ENCODE assay signal across 14 cellular contexts in genomic region chr17:19242323-19242722, GRCh38. TPM values are rescaled to one million over a fixed set of nuclear protein-coding genes. Genes with fewer than 3 reads are reported as not detected.
DNase-seq lines count a peak whose midpoint lies in the region; ATAC-seq, FAIRE-seq and TF ChIP-seq lines count a peak whose summit lies in the region.
"Had no signal": no experiment of that assay in that cellular context is flagged by ENCODE, and none has a peak within 500 bp of the region (broad histone marks: within the 10 kb centered on the region; RNA-seq: fewer than 3 reads in every experiment).

No MANE protein-coding gene starts in this region.

- TF ChIP-seq CTCF in left ventricle myocardium inferior (IDR thresholded peaks at IDR 0.05; ENCODE audit: borderline replicate concordance) (no peak), bronchial epithelial cell (IDR thresholded peaks at IDR 0.05; ENCODE audit: insufficient read depth, low read length, severe bottlenecking) (no peak), lower lobe of right lung (IDR thresholded peaks at IDR 0.05) (no peak), upper lobe of right lung (IDR thresholded peaks at IDR 0.05) (no peak)

- H3K4me3 ChIP-seq in left ventricle myocardium inferior: no peak overlapping the region
- H3K4me3 ChIP-seq in right cardiac atrium (ENCODE audit: low read length): no peak overlapping the region
- no peak overlapping the region for H3K4me3 ChIP-seq in bronchial epithelial cell (ENCODE audit: low read depth, low read length)
- H3K4me3 ChIP-seq in lower lobe of right lung: no peak overlapping the region
- H3K4me3 ChIP-seq in upper lobe of right lung: no peak overlapping the region
- H3K4me3 ChIP-seq: skin epidermis had no signal

- no peak for ATAC-seq in right cardiac atrium
- ATAC-seq in lower lobe of right lung: peak; percentile 31 to 46
- ATAC-seq in upper lobe of right lung: peak; percentile 52
- ATAC-seq in GM21515 (IDR thresholded peaks at IDR 0.05; ENCODE audit: unreplicated experiment): no peak
- ATAC-seq: HepG2, left lobe of liver had no signal

- DNase-seq in left ventricle myocardium inferior: no peak
- DNase-seq in right cardiac atrium: no peak
- DNase-seq in bronchial epithelial cell (ENCODE audit: low read depth): peak; percentile 75
- DNase-seq in lower lobe of right lung: no peak
- DNase-seq in upper lobe of right lung: no peak
- no peak for DNase-seq in DMS79 (lab: John Stamatoyannopoulos, UW)
- no peak for DNase-seq in RCC 7860 (ENCODE audit: low spot score)
- DNase-seq: activated naive CD4-positive, alpha-beta T cell; NCI-H226 had no signal

- no peaks in the 10 kb centered on the region for H3K27me3 ChIP-seq in left ventricle myocardium inferior (ENCODE audit: low read depth)
- H3K27me3 ChIP-seq in right cardiac atrium (ENCODE audit: control insufficient read depth, insufficient read depth): no peaks in the 10 kb centered on the region
- no peaks in the 10 kb centered on the region for H3K27me3 ChIP-seq in bronchial epithelial cell (ENCODE audit: control insufficient read depth, insufficient read depth, low read length)
- H3K27me3 ChIP-seq in lower lobe of right lung (ENCODE audit: low read depth): no peaks in the 10 kb centered on the region
- no peaks in the 10 kb centered on the region for H3K27me3 ChIP-seq in upper lobe of right lung

- no peaks in the 10 kb centered on the region for H3K9me3 ChIP-seq in left ventricle myocardium inferior (replicated peaks)
- no peaks in the 10 kb centered on the region for H3K9me3 ChIP-seq in right cardiac atrium (ENCODE audit: control insufficient read depth, low read length)
- no peaks in the 10 kb centered on the region for H3K9me3 ChIP-seq in lower lobe of right lung
- H3K9me3 ChIP-seq in upper lobe of right lung: no peaks in the 10 kb centered on the region
- H3K9me3 ChIP-seq: neutrophil had no signal

- H3K27ac ChIP-seq in left ventricle myocardium inferior (replicated peaks) (peak overlapping the region; percentile 60), right cardiac atrium (ENCODE audit: low read length) (no peak overlapping the region), lower lobe of right lung (peak overlapping the region; percentile 32), upper lobe of right lung (no peak overlapping the region)
- H3K27ac ChIP-seq: neutrophil had no signal

- intact Hi-C loops in left ventricle myocardium inferior (cut with micrococcal nuclease) (no loop called here), right cardiac atrium (cut with DNase I) (no loop called here), lower lobe of right lung (cut with DNase I) (no loop called here), upper lobe of right lung (cut with DNase I) (no loop called here)

- FAIRE-seq in bronchial epithelial cell (lab: Jason Lieb, UNC) (no peak), RCC 7860 (lab: Jason Lieb, UNC) (no peak)
- FAIRE-seq: HepG2 had no signal

- H3K36me3 ChIP-seq in left ventricle myocardium inferior (no peaks in the 10 kb centered on the region), bronchial epithelial cell (ENCODE audit: control insufficient read depth, insufficient read depth, low read length) (peaks cover 1% of the 10 kb centered on the region), lower lobe of right lung (no peaks in the 10 kb centered on the region), upper lobe of right lung (no peaks in the 10 kb centered on the region)
- H3K36me3 ChIP-seq: neutrophil had no signal

- H3K4me1 ChIP-seq in left ventricle myocardium inferior (peaks cover 98% of the 10 kb centered on the region), right cardiac atrium (ENCODE audit: control insufficient read depth, insufficient read depth, low read length) (peaks cover 4% of the 10 kb centered on the region), lower lobe of right lung (peaks cover 53% of the 10 kb centered on the region), upper lobe of right lung (peaks cover 35% of the 10 kb centered on the region)

- WGBS in right cardiac atrium: 62% methylated on average over 2 of the region's 2 CpGs

RNA-seq across cellular contexts. Expression of gene EPN2, which starts 5.2 kb away (rescaled TPM):
- total RNA-seq in left ventricle myocardium inferior (71.7 TPM), right cardiac atrium (100 to 1,000 TPM in 3 of 4 donors, 10 to 100 TPM in 1; 83.3 to 138 (median 121) TPM), bronchial epithelial cell (13.7 and 23.3 TPM in 2 replicates), lower lobe of right lung (66.2 TPM), upper lobe of right lung (54.5 TPM)
- 50.2 TPM for polyA plus RNA-seq in right cardiac atrium

Comparison
In these comparisons a context has a peak if more than half of its experiments do, and no peak if none do; other contexts are left out.
1. H3K27ac ChIP-seq: peak in left ventricle myocardium inferior (single experiment) and lower lobe of right lung (single experiment); none in right cardiac atrium (single experiment) and upper lobe of right lung (single experiment).
2. ATAC-seq: peak in lower lobe of right lung (2 of 2) and upper lobe of right lung (single experiment); none in right cardiac atrium (0 of 2) and GM21515 (single experiment).